ENCODE assay signal across 22 cellular contexts in genomic region chr22:37353839-37354238, GRCh38.
A peak's percentile ranks its signal among the peaks of the same experiment; 100 is the strongest.
DNase-seq lines count a peak whose midpoint lies in the region; ATAC-seq, FAIRE-seq and TF ChIP-seq lines count a peak whose summit lies in the region.
"Had no signal": no experiment of that assay in that cellular context is flagged by ENCODE, and none has a peak within 500 bp of the region (broad histone marks: within the 10 kb centered on the region; RNA-seq: fewer than 3 reads in every experiment).

No MANE protein-coding gene starts in this region.

- H3K27ac ChIP-seq in BLaER1 = peak overlapping the region; percentile 49; the same call in 1 of the 2 replicates
- H3K27ac ChIP-seq: SK-N-MC had no signal

- peaks cover 94% of the 10 kb centered on the region for H3K4me1 ChIP-seq in BLaER1

- H3K9me3 ChIP-seq in BLaER1 = no peaks in the 10 kb centered on the region
- H3K9me3 ChIP-seq: mucosa of descending colon had no signal

- FAIRE-seq in RCC 7860 (lab: Jason Lieb, UNC) = peak; percentile 94

- H3K9ac ChIP-seq in BLaER1 = peak overlapping the region; percentile 22; the same call in 1 of the 2 replicates

- H3K4me3 ChIP-seq in BLaER1 (peak overlapping the region; percentile 23; the same call in 1 of the 2 replicates), epithelial cell of esophagus (ENCODE audit: low read length) (no peak overlapping the region)
- H3K4me3 ChIP-seq: mucosa of descending colon, SK-N-MC had no signal

- ATAC-seq in HG03460 (IDR thresholded peaks at IDR 0.05; ENCODE audit: unreplicated experiment) = no peak
- ATAC-seq: activated CD8-positive, alpha-beta T cell treated with anti-CD3 and anti-CD28 coated beads, Interleukin-2, amount 10 ng/mL, durations not matched to agents 7 days and 5 days; left ventricle myocardium superior; mucosa of descending colon had no signal

- peak overlapping the region; percentile 82 for H3K4me2 ChIP-seq in BLaER1

- H4K20me1 ChIP-seq in BLaER1 = no peaks in the 10 kb centered on the region

- peaks cover 13% of the 10 kb centered on the region; the same call in 1 of the 2 replicates for H3K36me3 ChIP-seq in BLaER1

- TF ChIP-seq CTCF in epithelial cell of esophagus (IDR thresholded peaks at IDR 0.05; ENCODE audit: insufficient read depth, low read depth, low read length, missing control alignments) = no peak

- DNase-seq in RCC 7860 (ENCODE audit: low spot score) = peak; percentile 93
- peak; percentile 99 for DNase-seq in epithelial cell of esophagus (ENCODE audit: low read depth)
- peak; percentile 59 for DNase-seq in non-pigmented ciliary epithelial cell (ENCODE audit: low read depth)
- DNase-seq in AG08395 (ENCODE audit: low spot score) = no peak
- no peak for DNase-seq in activated CD4-positive, alpha-beta T cell treated with anti-CD3 and anti-CD28 coated beads, Interleukin-2, amount 50 U/mL, for 48 hours
- no peak for DNase-seq in A172 (ENCODE audit: low spot score)
- DNase-seq: activated CD8-positive, alpha-beta T cell treated with anti-CD3 and anti-CD28 coated beads, Interleukin-2, amount 10 ng/mL, durations not matched to agents 7 days and 5 days; activated naive CD4-positive, alpha-beta T cell treated with Interleukin-2 at 50 U/mL for 16 hours; activated T-cell treated with anti-CD3 and anti-CD28 coated beads, Interleukin-2, amount 50 U/mL, for 24 hours; amygdala; CD4-positive, CD25-positive, alpha-beta regulatory T cell; DMS153; effector CD8-positive, alpha-beta T cell; GF-D8; KBM-7; left ventricle myocardium superior; mucosa of descending colon; NCI-H187 treated with DMSO at 0.1 percent for 48 hours; stimulated activated CD8-positive, alpha-beta memory T cell treated with anti-CD3 and anti-CD28 coated beads, Interleukin-4, amount 100 ng/mL, for 48 hours had no signal

- H3K27me3 ChIP-seq in BLaER1 = no peaks in the 10 kb centered on the region

Comparison
In these comparisons a context has a peak if more than half of its experiments do, and no peak if none do; other contexts are left out.
1. DNase-seq: peak in RCC 7860 (single experiment), epithelial cell of esophagus (single experiment) and non-pigmented ciliary epithelial cell (single experiment); none in AG08395 (single experiment), activated CD4-positive, alpha-beta T cell treated with anti-CD3 and anti-CD28 coated beads, Interleukin-2, amount 50 U/mL, for 48 hours (0 of 2) and A172 (single experiment).